1 cellular context compared by ENCODE assay signal in the genomic region with DNA sequence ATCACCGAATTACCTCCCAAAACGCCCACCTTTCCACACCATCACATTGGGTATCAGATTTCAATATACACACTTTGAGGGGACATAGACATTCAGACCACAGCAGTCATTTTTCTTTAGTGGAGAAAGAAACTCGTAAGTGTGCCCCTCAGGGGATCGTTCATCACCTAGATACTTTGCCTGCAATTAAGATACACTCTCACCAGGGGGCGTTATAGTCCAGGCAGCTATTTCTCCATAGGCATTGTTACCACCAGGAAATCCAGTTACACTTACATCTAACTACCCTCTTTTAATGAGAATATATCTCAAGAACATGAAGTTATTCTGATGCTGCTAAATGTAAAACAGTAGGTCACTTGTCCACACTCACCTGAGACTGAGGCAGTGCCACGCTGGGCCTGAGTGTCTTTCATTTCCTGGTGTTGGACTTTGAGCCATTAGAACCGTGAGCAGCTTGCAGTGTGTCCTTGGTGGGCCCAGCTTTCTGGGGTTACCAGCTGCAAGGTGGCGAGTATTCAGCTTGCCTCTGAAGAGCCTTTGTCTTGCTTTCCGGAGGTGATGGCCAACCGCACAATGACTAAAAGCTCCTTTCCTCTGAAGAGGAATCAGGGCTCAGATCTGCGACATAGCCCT.
TF ChIP-seq lines count a peak whose summit lies in the region.

No MANE protein-coding gene starts in this region.

TF ChIP-seq in WTC11, 78 proteins besides CTCF, POLR2A, EP300 and RAD21 (continued from another document):
- no peak for TF ChIP-seq FOXP4 (CRISPR knock-in tag; IDR thresholded peaks at IDR 0.05)
- no peak for TF ChIP-seq GABPB1 (CRISPR knock-in tag; IDR thresholded peaks at IDR 0.05)
- no peak for TF ChIP-seq ZNF425 (CRISPR knock-in tag; conservative IDR thresholded peaks at IDR 0.05)
- no peak for TF ChIP-seq TEAD4 (CRISPR knock-in tag; IDR thresholded peaks at IDR 0.05)
- no peak for TF ChIP-seq ZSCAN18 (CRISPR knock-in tag; IDR thresholded peaks at IDR 0.05)
TF ChIP-seq in WTC11: peak in this region for 0.
